In genomic region chr20:23298926-23299672, GRCh38 we compare ENCODE assay signal across 1 cellular context.
TF ChIP-seq lines count a peak whose summit lies in the region.

No MANE protein-coding gene starts in this region.

TF ChIP-seq in SK-N-SH treated with all-trans-retinoic acid at 6 μM for 48 hours, 23 proteins besides CTCF, POLR2A, EP300 and RAD21 (continued from another document):
- TF ChIP-seq PATZ1 (CRISPR knock-in tag; IDR thresholded peaks at IDR 0.05; ENCODE audit: borderline replicate concordance) (no peak), ZNF70 (CRISPR knock-in tag; IDR thresholded peaks at IDR 0.05) (no peak), SNAI2 (CRISPR knock-in tag; IDR thresholded peaks at IDR 0.05) (no peak), ESRRG (CRISPR knock-in tag; IDR thresholded peaks at IDR 0.05) (no peak), TOX (CRISPR knock-in tag; IDR thresholded peaks at IDR 0.05; ENCODE audit: borderline replicate concordance) (no peak), ZFP30 (CRISPR knock-in tag; IDR thresholded peaks at IDR 0.05) (no peak), GLIS3 (CRISPR knock-in tag; IDR thresholded peaks at IDR 0.05) (no peak), CSDC2 (CRISPR knock-in tag; IDR thresholded peaks at IDR 0.05) (no peak), ISL1 (CRISPR knock-in tag; IDR thresholded peaks at IDR 0.05) (no peak), ARNTL (CRISPR knock-in tag; IDR thresholded peaks at IDR 0.05; ENCODE audit: borderline replicate concordance, low read depth) (no peak)
